ENCODE assay signal across 1 cellular context in the genomic region with DNA sequence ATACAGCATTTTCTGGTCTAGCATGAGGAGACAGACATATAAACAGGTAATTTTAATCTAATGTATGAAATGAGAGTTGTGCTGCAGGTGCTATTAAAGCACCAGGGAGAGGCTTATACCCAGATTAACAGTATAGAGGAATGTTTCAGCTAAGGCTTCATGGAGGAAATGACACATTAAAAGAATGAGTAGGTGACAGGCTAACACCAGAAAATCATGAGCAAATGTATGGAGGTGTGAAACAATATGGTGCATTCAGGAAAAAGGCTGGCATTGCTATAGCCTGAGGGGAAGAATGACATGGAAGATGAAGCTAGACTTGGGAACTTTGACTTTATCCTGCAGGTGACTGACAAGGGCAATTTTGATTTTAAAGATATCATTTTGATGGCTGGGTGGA.
TF ChIP-seq lines count a peak whose summit lies in the region.

No MANE protein-coding gene starts in this region.

TF ChIP-seq in SK-N-SH, 30 proteins besides CTCF, POLR2A, EP300 and RAD21 (continued from another document):
- TF ChIP-seq RCOR1 (IDR thresholded peaks at IDR 0.05; ENCODE audit: low read length) (no peak), FOXJ3 (CRISPR knock-in tag; IDR thresholded peaks at IDR 0.05) (no peak), FOXM1 (IDR thresholded peaks at IDR 0.05; ENCODE audit: low read depth) (no peak), NRF1 (IDR thresholded peaks at IDR 0.05; ENCODE audit: low read depth, low read length) (no peak), SIN3A (IDR thresholded peaks at IDR 0.05; ENCODE audit: borderline replicate concordance, low read depth, low read length) (no peak)
- TF ChIP-seq, protein P1, sequence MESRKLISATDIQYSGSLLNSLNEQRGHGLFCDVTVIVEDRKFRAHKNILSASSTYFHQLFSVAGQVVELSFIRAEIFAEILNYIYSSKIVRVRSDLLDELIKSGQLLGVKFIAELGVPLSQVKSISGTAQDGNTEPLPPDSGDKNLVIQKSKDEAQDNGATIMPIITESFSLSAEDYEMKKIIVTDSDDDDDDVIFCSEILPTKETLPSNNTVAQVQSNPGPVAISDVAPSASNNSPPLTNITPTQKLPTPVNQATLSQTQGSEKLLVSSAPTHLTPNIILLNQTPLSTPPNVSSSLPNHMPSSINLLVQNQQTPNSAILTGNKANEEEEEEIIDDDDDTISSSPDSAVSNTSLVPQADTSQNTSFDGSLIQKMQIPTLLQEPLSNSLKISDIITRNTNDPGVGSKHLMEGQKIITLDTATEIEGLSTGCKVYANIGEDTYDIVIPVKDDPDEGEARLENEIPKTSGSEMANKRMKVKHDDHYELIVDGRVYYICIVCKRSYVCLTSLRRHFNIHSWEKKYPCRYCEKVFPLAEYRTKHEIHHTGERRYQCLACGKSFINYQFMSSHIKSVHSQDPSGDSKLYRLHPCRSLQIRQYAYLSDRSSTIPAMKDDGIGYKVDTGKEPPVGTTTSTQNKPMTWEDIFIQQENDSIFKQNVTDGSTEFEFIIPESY (IDR thresholded peaks at IDR 0.05; ENCODE audit: borderline replicate concordance, low read depth) = no peak
- TF ChIP-seq, protein P2, sequence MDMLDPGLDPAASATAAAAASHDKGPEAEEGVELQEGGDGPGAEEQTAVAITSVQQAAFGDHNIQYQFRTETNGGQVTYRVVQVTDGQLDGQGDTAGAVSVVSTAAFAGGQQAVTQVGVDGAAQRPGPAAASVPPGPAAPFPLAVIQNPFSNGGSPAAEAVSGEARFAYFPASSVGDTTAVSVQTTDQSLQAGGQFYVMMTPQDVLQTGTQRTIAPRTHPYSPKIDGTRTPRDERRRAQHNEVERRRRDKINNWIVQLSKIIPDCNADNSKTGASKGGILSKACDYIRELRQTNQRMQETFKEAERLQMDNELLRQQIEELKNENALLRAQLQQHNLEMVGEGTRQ (IDR thresholded peaks at IDR 0.05; ENCODE audit: borderline replicate concordance, low read depth, low read length) = no peak
- TF ChIP-seq, protein P3, sequence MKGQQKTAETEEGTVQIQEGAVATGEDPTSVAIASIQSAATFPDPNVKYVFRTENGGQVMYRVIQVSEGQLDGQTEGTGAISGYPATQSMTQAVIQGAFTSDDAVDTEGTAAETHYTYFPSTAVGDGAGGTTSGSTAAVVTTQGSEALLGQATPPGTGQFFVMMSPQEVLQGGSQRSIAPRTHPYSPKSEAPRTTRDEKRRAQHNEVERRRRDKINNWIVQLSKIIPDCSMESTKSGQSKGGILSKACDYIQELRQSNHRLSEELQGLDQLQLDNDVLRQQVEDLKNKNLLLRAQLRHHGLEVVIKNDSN (IDR thresholded peaks at IDR 0.05; ENCODE audit: borderline replicate concordance, low read depth) = no peak
- TF ChIP-seq, protein P4, sequence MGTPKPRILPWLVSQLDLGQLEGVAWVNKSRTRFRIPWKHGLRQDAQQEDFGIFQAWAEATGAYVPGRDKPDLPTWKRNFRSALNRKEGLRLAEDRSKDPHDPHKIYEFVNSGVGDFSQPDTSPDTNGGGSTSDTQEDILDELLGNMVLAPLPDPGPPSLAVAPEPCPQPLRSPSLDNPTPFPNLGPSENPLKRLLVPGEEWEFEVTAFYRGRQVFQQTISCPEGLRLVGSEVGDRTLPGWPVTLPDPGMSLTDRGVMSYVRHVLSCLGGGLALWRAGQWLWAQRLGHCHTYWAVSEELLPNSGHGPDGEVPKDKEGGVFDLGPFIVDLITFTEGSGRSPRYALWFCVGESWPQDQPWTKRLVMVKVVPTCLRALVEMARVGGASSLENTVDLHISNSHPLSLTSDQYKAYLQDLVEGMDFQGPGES (IDR thresholded peaks at IDR 0.05; ENCODE audit: low read depth, low read length) = no peak
